2 cellular contexts compared by ENCODE assay signal in genomic region chr2:237627463-237628321, GRCh38.
TF ChIP-seq lines count a peak whose summit lies in the region.

A gene with protein sequence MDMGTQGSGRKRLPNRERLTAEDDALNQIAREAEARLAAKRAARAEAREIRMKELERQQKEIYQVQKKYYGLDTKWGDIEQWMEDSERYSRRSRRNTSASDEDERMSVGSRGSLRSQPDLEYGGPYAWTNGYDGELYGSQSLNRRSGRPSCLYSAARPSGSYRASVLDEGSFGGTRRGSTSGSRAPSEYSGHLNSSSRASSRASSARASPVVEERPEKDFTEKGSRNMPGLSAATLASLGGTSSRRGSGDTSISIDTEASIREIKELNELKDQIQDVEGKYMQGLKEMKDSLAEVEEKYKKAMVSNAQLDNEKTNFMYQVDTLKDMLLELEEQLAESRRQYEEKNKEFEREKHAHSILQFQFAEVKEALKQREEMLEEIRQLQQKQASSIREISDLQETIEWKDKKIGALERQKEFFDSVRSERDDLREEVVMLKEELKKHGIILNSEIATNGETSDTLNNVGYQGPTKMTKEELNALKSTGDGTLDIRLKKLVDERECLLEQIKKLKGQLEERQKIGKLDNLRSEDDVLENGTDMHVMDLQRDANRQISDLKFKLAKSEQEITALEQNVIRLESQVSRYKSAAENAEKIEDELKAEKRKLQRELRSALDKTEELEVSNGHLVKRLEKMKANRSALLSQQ (plus strand): TSS chr2:237627587. CDS start chr2:237627645, 58 bp downstream.

TF ChIP-seq in SK-N-SH treated with all-trans-retinoic acid at 6 μM for 48 hours, 23 proteins besides CTCF, POLR2A, EP300 and RAD21:
- TF ChIP-seq, protein P1, sequence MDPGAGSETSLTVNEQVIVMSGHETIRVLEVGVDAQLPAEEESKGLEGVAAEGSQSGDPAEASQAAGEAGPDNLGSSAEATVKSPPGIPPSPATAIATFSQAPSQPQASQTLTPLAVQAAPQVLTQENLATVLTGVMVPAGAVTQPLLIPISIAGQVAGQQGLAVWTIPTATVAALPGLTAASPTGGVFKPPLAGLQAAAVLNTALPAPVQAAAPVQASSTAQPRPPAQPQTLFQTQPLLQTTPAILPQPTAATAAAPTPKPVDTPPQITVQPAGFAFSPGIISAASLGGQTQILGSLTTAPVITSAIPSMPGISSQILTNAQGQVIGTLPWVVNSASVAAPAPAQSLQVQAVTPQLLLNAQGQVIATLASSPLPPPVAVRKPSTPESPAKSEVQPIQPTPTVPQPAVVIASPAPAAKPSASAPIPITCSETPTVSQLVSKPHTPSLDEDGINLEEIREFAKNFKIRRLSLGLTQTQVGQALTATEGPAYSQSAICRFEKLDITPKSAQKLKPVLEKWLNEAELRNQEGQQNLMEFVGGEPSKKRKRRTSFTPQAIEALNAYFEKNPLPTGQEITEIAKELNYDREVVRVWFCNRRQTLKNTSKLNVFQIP (CRISPR knock-in tag; IDR thresholded peaks at IDR 0.05; ENCODE audit: borderline replicate concordance, low read depth): no peak
- no peak for TF ChIP-seq ZFP3 (CRISPR knock-in tag; IDR thresholded peaks at IDR 0.05)
- TF ChIP-seq, protein P2, sequence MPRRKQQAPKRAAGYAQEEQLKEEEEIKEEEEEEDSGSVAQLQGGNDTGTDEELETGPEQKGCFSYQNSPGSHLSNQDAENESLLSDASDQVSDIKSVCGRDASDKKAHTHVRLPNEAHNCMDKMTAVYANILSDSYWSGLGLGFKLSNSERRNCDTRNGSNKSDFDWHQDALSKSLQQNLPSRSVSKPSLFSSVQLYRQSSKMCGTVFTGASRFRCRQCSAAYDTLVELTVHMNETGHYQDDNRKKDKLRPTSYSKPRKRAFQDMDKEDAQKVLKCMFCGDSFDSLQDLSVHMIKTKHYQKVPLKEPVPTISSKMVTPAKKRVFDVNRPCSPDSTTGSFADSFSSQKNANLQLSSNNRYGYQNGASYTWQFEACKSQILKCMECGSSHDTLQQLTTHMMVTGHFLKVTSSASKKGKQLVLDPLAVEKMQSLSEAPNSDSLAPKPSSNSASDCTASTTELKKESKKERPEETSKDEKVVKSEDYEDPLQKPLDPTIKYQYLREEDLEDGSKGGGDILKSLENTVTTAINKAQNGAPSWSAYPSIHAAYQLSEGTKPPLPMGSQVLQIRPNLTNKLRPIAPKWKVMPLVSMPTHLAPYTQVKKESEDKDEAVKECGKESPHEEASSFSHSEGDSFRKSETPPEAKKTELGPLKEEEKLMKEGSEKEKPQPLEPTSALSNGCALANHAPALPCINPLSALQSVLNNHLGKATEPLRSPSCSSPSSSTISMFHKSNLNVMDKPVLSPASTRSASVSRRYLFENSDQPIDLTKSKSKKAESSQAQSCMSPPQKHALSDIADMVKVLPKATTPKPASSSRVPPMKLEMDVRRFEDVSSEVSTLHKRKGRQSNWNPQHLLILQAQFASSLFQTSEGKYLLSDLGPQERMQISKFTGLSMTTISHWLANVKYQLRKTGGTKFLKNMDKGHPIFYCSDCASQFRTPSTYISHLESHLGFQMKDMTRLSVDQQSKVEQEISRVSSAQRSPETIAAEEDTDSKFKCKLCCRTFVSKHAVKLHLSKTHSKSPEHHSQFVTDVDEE (CRISPR knock-in tag; IDR thresholded peaks at IDR 0.05): no peak
- TF ChIP-seq, protein P3, sequence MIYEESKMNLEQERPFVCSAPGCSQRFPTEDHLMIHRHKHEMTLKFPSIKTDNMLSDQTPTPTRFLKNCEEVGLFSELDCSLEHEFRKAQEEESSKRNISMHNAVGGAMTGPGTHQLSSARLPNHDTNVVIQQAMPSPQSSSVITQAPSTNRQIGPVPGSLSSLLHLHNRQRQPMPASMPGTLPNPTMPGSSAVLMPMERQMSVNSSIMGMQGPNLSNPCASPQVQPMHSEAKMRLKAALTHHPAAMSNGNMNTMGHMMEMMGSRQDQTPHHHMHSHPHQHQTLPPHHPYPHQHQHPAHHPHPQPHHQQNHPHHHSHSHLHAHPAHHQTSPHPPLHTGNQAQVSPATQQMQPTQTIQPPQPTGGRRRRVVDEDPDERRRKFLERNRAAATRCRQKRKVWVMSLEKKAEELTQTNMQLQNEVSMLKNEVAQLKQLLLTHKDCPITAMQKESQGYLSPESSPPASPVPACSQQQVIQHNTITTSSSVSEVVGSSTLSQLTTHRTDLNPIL (CRISPR knock-in tag; IDR thresholded peaks at IDR 0.05; ENCODE audit: low read depth): no peak
- TF ChIP-seq CSDC2 (CRISPR knock-in tag; IDR thresholded peaks at IDR 0.05): no peak
- TF ChIP-seq ARNTL (CRISPR knock-in tag; IDR thresholded peaks at IDR 0.05; ENCODE audit: borderline replicate concordance, low read depth): no peak
- TF ChIP-seq GLIS3 (CRISPR knock-in tag; IDR thresholded peaks at IDR 0.05): no peak
TF ChIP-seq in SK-N-SH treated with all-trans-retinoic acid at 6 μM for 48 hours: peak in this region for 0.

TF ChIP-seq in H1, 55 proteins besides CTCF, POLR2A, EP300 and RAD21:
- TF ChIP-seq PHF8 (conservative IDR thresholded peaks at IDR 0.05; ENCODE audit: low read depth, low read length) (peak; percentile 40; the same call in 1 of the 2 replicates), SIN3A (conservative IDR thresholded peaks at IDR 0.05 in 1 of 2, IDR thresholded peaks at IDR 0.05 in 1 of 2; ENCODE audit: low read depth in 1 of 2, low read length in 2 of 2) (0 out of 4 replicates have a peak, but pooled peaks of 1 of the 2 experiments have one; percentile 21), RBBP5 (IDR thresholded peaks at IDR 0.05; ENCODE audit: borderline replicate concordance, low read depth, low read length) (0 out of 2 replicates have a peak, but pooled peaks have one; percentile 66), JUN (IDR thresholded peaks at IDR 0.05; ENCODE audit: low read depth, low read length) (no peak), KDM4A (IDR thresholded peaks at IDR 0.05; ENCODE audit: low read depth, low read length, severe bottlenecking) (peak; percentile 75), HDAC2 (IDR thresholded peaks at IDR 0.05; ENCODE audit: borderline replicate concordance in 1 of 2, low read depth in 2 of 2, low read length in 2 of 2) (no peak), GABPA (IDR thresholded peaks at IDR 0.05; ENCODE audit: borderline replicate concordance, insufficient read depth, low read length) (0 out of 2 replicates have a peak, but pooled peaks have one; percentile 16), TAF1 (IDR thresholded peaks at IDR 0.05; ENCODE audit: low read depth, low read length) (0 out of 2 replicates have a peak, but pooled peaks have one; percentile 22)
- TF ChIP-seq, protein P4, sequence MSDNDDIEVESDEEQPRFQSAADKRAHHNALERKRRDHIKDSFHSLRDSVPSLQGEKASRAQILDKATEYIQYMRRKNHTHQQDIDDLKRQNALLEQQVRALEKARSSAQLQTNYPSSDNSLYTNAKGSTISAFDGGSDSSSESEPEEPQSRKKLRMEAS (IDR thresholded peaks at IDR 0.05): peak; percentile 63; the same call in 1 of the 2 replicates
